In genomic region chr10:69451784-69452251, GRCh38 we compare ENCODE assay signal across 8 cellular contexts. TPM values are rescaled to one million over a fixed set of nuclear protein-coding genes. Genes with fewer than 3 reads are reported as not detected.
DNase-seq lines count a peak whose midpoint lies in the region; ATAC-seq, FAIRE-seq and TF ChIP-seq lines count a peak whose summit lies in the region.

No MANE protein-coding gene starts in this region.

- BruUV-seq in endothelial cell of umbilical vein (replicated peaks; lab: Mats Ljungman, UMichigan), result no TSS peak

- H3K9ac ChIP-seq in endothelial cell of umbilical vein (replicated peaks; ENCODE audit: extremely low read depth, insufficient read depth, low read length), result peak overlapping the region; percentile 68

- no peaks in the 10 kb centered on the region for H4K20me1 ChIP-seq in endothelial cell of umbilical vein (replicated peaks; ENCODE audit: control insufficient read depth, extremely low read depth, insufficient read depth, low read length)

- peaks cover 2% of the 10 kb centered on the region for H3K79me2 ChIP-seq in endothelial cell of umbilical vein (ENCODE audit: control insufficient read depth, insufficient read depth, low read length)

- no peaks in the 10 kb centered on the region for H3K9me3 ChIP-seq in RWPE2 (ENCODE audit: severe bottlenecking)
- no peaks in the 10 kb centered on the region for H3K9me3 ChIP-seq in endothelial cell of umbilical vein (replicated peaks; ENCODE audit: control insufficient read depth, insufficient read depth, low read length)

- CTCF ChIA-PET in endothelial cell of umbilical vein (lab: Charles Lee), result interaction anchor here (1.0 to 7.5 kb wide), 8 partner anchors 13 to 63 kb away, joined by 3 to 60 read pairs (median 6); no protein-coding TSS in a partner anchor

- H3K36me3 Mint-ChIP-seq in activated T-cell treated with anti-CD3 and anti-CD28 coated beads, Interleukin-2, amount 50 U/mL, for 24 hours (ENCODE audit: low read depth), result no peaks in the 10 kb centered on the region
- no peaks in the 10 kb centered on the region for H3K36me3 Mint-ChIP-seq in nephron (ENCODE audit: low read depth)

- no peak overlapping the region for H3K27ac Mint-ChIP-seq in activated T-cell treated with anti-CD3 and anti-CD28 coated beads, Interleukin-2, amount 50 U/mL, for 24 hours
- H3K27ac Mint-ChIP-seq in nephron, result peak overlapping the region in 1 of 3 experiments; percentile 46

- TF ChIP-seq POLR2A in endothelial cell of umbilical vein (IDR thresholded peaks at IDR 0.05; ENCODE audit: low read depth, low read length), result no peak

- peaks cover 18% of the 10 kb centered on the region for H3K4me1 Mint-ChIP-seq in activated T-cell treated with anti-CD3 and anti-CD28 coated beads, Interleukin-2, amount 50 U/mL, for 24 hours (ENCODE audit: low read depth)
- H3K4me1 Mint-ChIP-seq in nephron, result peaks cover 11% of the 10 kb centered on the region

- intact Hi-C loops in endothelial cell of umbilical vein (cut with micrococcal nuclease), result loop anchor here (1.0 to 2.0 kb wide), 3 partner anchors 13 to 47 kb away; no protein-coding TSS in a partner anchor

- H3K9me3 Mint-ChIP-seq in activated T-cell treated with anti-CD3 and anti-CD28 coated beads, Interleukin-2, amount 50 U/mL, for 24 hours, result no peaks in the 10 kb centered on the region
- H3K9me3 Mint-ChIP-seq in nephron, result no peaks in the 10 kb centered on the region

- peak overlapping the region; percentile 84 for H3K4me2 ChIP-seq in endothelial cell of umbilical vein (ENCODE audit: insufficient read depth, low read length)

- H3K4me3 Mint-ChIP-seq in activated T-cell treated with anti-CD3 and anti-CD28 coated beads, Interleukin-2, amount 50 U/mL, for 24 hours, result peak overlapping the region; percentile 81
- H3K4me3 Mint-ChIP-seq in nephron, result peak overlapping the region; percentile 78 to 92 (median 82)

- H3K9me1 ChIP-seq in endothelial cell of umbilical vein (replicated peaks; ENCODE audit: control insufficient read depth, extremely low read depth, insufficient read depth, low read length), result no peaks in the 10 kb centered on the region

- peak; percentile 8 for FAIRE-seq in endothelial cell of umbilical vein (lab: Jason Lieb, UNC)

- H3K36me3 ChIP-seq in RWPE2 (ENCODE audit: low read depth) (no peaks in the 10 kb centered on the region), endothelial cell of umbilical vein (ENCODE audit: control insufficient read depth in 2 of 2, extremely low read depth in 1 of 2, insufficient read depth in 2 of 2, low read length in 2 of 2) (peaks cover 0 to 1% of the 10 kb centered on the region in 2 experiments)

- peak overlapping the region; percentile 91 for H2AFZ ChIP-seq in endothelial cell of umbilical vein (ENCODE audit: low read depth, low read length)

- dilution Hi-C loops in endothelial cell of umbilical vein (cut with MboI; ENCODE audit: extremely low pct_ligation_motif_present, low sequenced_read_pairs), result loop anchor here (5.0 kb wide), 1 partner anchor 45 kb away; no protein-coding TSS in a partner anchor

- H3K27me3 ChIP-seq in RWPE2 (ENCODE audit: insufficient read depth, poor library complexity, severe bottlenecking) (no peaks in the 10 kb centered on the region), endothelial cell of umbilical vein (ENCODE audit: control insufficient read depth in 2 of 2, insufficient read depth in 2 of 2, low read length in 2 of 2) (no peaks in the 10 kb centered on the region)

- H3K4me3 ChIP-seq in RWPE2 (ENCODE audit: severe bottlenecking) (peak overlapping the region; percentile 50), endothelial cell of umbilical vein (replicated peaks in 1 of 3; ENCODE audit: insufficient read depth in 1 of 3, low read depth in 1 of 3, low read length in 3 of 3) (peak overlapping the region; percentile 61 to 92 (median 81))

- H3K27ac ChIP-seq in RWPE2 (ENCODE audit: poor library complexity, severe bottlenecking), result no peak overlapping the region
- no peak overlapping the region for H3K27ac ChIP-seq in endothelial cell of umbilical vein (ENCODE audit: insufficient read depth, low read depth, low read length)

- H3K27me3 Mint-ChIP-seq in activated T-cell treated with anti-CD3 and anti-CD28 coated beads, Interleukin-2, amount 50 U/mL, for 24 hours, result peaks cover 5% of the 10 kb centered on the region
- peaks cover 32% of the 10 kb centered on the region for H3K27me3 Mint-ChIP-seq in nephron (ENCODE audit: low read depth)

- peak; percentile 61 for ATAC-seq in RWPE2 (ENCODE audit: low read depth)
- ATAC-seq in GM19397 (IDR thresholded peaks at IDR 0.05; ENCODE audit: unreplicated experiment), result no peak

- no peak for TF ChIP-seq CTCF in RWPE2 (IDR thresholded peaks at IDR 0.05; ENCODE audit: poor library complexity, severe bottlenecking)
- TF ChIP-seq CTCF in endothelial cell of umbilical vein (IDR thresholded peaks at IDR 0.05; ENCODE audit: extremely low read depth in 1 of 2, insufficient read depth in 1 of 2, low read depth in 1 of 2, low read length in 2 of 2), result no peak
- TF ChIP-seq CTCF in nephron (IDR thresholded peaks at IDR 0.05; ENCODE audit: unreplicated experiment in 3 of 3), result no peak

- POLR2A ChIA-PET in endothelial cell of umbilical vein (lab: Charles Lee), result interaction anchor here (0.6 kb wide), 2 partner anchors 10 to 19 kb away, joined by 3 to 7 read pairs; no protein-coding TSS in a partner anchor

- no peak for DNase-seq in activated T-cell treated with anti-CD3 and anti-CD28 coated beads, Interleukin-2, amount 50 U/mL, for 24 hours
- no peak for DNase-seq in activated T-cell treated with anti-CD3 and anti-CD28 coated beads, Interleukin-2, amount 50 U/mL, for 48 hours
- DNase-seq in RWPE2 (ENCODE audit: low spot score) (no peak), endothelial cell of umbilical vein (ENCODE audit: low read depth, low spot score) (no peak), AML-193 (lab: John Stamatoyannopoulos, UW) (no peak), globus pallidus (ENCODE audit: low spot score) (no peak)

- H3K4me1 ChIP-seq in RWPE2 (ENCODE audit: insufficient read depth, poor library complexity, severe bottlenecking), result peaks cover 17% of the 10 kb centered on the region
- peaks cover 62% of the 10 kb centered on the region for H3K4me1 ChIP-seq in endothelial cell of umbilical vein (ENCODE audit: control insufficient read depth, extremely low read depth, insufficient read depth, low read length)

TF ChIP-seq in endothelial cell of umbilical vein, 7 proteins besides CTCF, POLR2A, EP300 and RAD21:
- TF ChIP-seq GATA2 (IDR thresholded peaks at IDR 0.05; ENCODE audit: insufficient read depth, insufficient read length, low read depth, low read length), result no peak
- no peak for TF ChIP-seq EZH2 (IDR thresholded peaks at IDR 0.05; ENCODE audit: borderline replicate concordance, low read depth, low read length, severe bottlenecking)
- TF ChIP-seq MAX (IDR thresholded peaks at IDR 0.05; ENCODE audit: insufficient read depth, insufficient read length), result no peak

RNA-seq across cellular contexts. Expression of gene TSPAN15, which starts 0.6 kb away (rescaled TPM):
- total RNA-seq in endothelial cell of umbilical vein, result 78.4 and 100 TPM in 2 replicates
- polyA plus RNA-seq in endothelial cell of umbilical vein, result 166 and 189 TPM in 2 replicates
- polyA plus RNA-seq in endothelial cell of umbilical vein (2011; cell fraction: cytosol; rRNA removed), result 105 and 118 TPM in 2 replicates
- 69.7 and 75.3 TPM in 2 replicates for polyA plus RNA-seq in endothelial cell of umbilical vein (2011; cell fraction: nucleus; rRNA removed)
- 50.5 and 94.9 TPM in 2 replicates for polyA plus RNA-seq in endothelial cell of umbilical vein (2012)
- polyA minus RNA-seq in endothelial cell of umbilical vein, result 120 and 174 TPM in 2 replicates
- 10.7 TPM for polyA minus RNA-seq in endothelial cell of umbilical vein (2011; cell fraction: cytosol; rRNA and poly(A)+ RNA removed)
- 50.8 and 57.3 TPM in 2 replicates for polyA minus RNA-seq in endothelial cell of umbilical vein (2011; cell fraction: nucleus; rRNA and poly(A)+ RNA removed)

RNA-seq across cellular contexts. Expression of gene TACR2, which starts 35.1 kb away (rescaled TPM):
- total RNA-seq in endothelial cell of umbilical vein, result not detected in 2 replicates
- 0.19 and 0.22 TPM in 2 replicates for polyA plus RNA-seq in endothelial cell of umbilical vein
- polyA plus RNA-seq in endothelial cell of umbilical vein (2011; cell fraction: cytosol; rRNA removed), result 0.14 and 0.20 TPM in 2 replicates
- polyA plus RNA-seq in endothelial cell of umbilical vein (2011; cell fraction: nucleus; rRNA removed), result 0.11 TPM in 1 of 2 replicates, not detected in the other
- polyA plus RNA-seq in endothelial cell of umbilical vein (2012), result 0.11 and 0.24 TPM in 2 replicates
- polyA minus RNA-seq in endothelial cell of umbilical vein, result 0.21 TPM in 1 of 2 replicates, not detected in the other
- not detected for polyA minus RNA-seq in endothelial cell of umbilical vein (2011; cell fraction: cytosol; rRNA and poly(A)+ RNA removed)
- polyA minus RNA-seq in endothelial cell of umbilical vein (2011; cell fraction: nucleus; rRNA and poly(A)+ RNA removed), result not detected in 2 replicates
